Comparison of ENCODE assay signal across 20 cellular contexts in the genomic region with DNA sequence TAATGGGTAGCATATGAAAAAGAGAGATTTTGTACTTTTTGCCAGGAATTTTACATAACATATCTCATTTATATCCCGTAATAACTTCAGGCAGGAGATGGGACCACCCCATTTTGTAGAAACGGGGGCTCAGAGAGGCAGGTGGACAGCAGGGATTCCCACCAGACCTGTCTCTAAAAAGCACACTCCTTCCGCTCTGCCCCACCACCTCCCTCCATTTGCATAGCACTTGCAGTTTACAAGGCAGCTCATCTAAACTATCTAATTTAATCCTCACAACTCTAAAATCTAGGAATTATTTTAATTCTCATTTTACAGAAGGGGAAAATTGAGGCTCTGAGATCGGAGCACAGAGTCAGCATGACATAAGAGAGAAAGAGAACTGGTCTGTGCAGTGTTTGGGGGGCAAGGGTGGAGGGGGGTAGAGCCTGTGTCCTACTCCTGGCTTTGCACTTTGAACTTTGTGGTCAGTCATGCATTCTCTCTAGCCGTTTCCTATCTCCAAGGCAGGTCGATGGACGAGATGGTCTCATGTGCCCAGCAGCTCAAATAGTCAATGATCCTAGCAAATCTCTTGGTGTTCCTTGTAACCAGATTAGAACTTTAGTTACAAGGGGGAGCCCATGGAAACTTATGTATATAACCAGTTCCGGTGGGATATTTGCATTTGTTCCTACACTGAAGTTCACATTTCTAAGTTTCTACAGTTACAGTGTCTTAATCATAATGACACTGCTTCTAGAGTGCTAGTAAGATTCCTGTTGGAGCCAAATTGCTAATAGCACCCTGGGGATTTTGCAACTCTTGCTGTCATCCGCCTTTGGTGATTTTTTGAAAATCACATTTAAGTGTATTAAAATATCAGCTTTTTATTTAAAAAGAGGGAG. TPM values are rescaled to one million over a fixed set of nuclear protein-coding genes. Genes with fewer than 3 reads are reported as not detected.
A peak's percentile ranks its signal among the peaks of the same experiment; 100 is the strongest.
DNase-seq lines count a peak whose midpoint lies in the region; ATAC-seq and TF ChIP-seq lines count a peak whose summit lies in the region.
"Had no signal": no experiment of that assay in that cellular context is flagged by ENCODE, and none has a peak within 500 bp of the region (broad histone marks: within the 10 kb centered on the region; RNA-seq: fewer than 3 reads in every experiment).

No MANE protein-coding gene starts in this region.

- DNase-seq in naive B cell (no peak), breast epithelium (ENCODE audit: low spot score in 2 of 2) (no peak), H7 (no peak), SHP77 (lab: John Stamatoyannopoulos, UW) (no peak)
- DNase-seq: activated CD4-positive, alpha-beta T cell treated with anti-CD3 and anti-CD28 coated beads for 36 hours; CD4-positive, alpha-beta T cell; effector memory CD8-positive, alpha-beta T cell; foreskin fibroblast; lower lobe of right lung; stimulated activated CD4-positive, alpha-beta T cell treated with anti-CD3 and anti-CD28 coated beads, Interleukin-4, amount 100 ng/mL, for 1 hour; trophoblast cell had no signal

- peaks cover 0 to 7% of the 10 kb centered on the region in 2 donors for H3K36me3 Mint-ChIP-seq in naive B cell
- H3K36me3 Mint-ChIP-seq: natural killer cell treated with Interleukin-12 subunit alpha and Interleukin-12 subunit beta and Interleukin-15 and Interleukin-18, amount 100 ng/mL, for 72 hours had no signal

- TF ChIP-seq POLR2A in breast epithelium (IDR thresholded peaks at IDR 0.05): no peak

- H3K36me3 ChIP-seq in breast epithelium (no peaks in the 10 kb centered on the region), H7 (replicated peaks; ENCODE audit: control insufficient read depth, insufficient read depth, low read length) (no peaks in the 10 kb centered on the region)
- H3K36me3 ChIP-seq: cardiac muscle cell, lower lobe of right lung had no signal

- no peak overlapping the region for H3K27ac ChIP-seq in breast epithelium
- H3K27ac ChIP-seq: cardiac muscle cell, lower lobe of right lung had no signal

- H3K9me3 Mint-ChIP-seq in naive B cell: peaks cover 0 to 8% (median 0%) of the 10 kb centered on the region in 7 donors
- H3K9me3 Mint-ChIP-seq: CD4-positive, alpha-beta T cell; effector memory CD8-positive, alpha-beta T cell; natural killer cell treated with Interleukin-12 subunit alpha and Interleukin-12 subunit beta and Interleukin-15 and Interleukin-18, amount 100 ng/mL, for 72 hours; T-helper 1 cell treated with Interleukin-12 subunit alpha and Interleukin-12 subunit beta and Interleukin-4 antibody, amounts not matched to agents 30 μg/mL and 1 μg/mL, for 36 hours had no signal

- intact Hi-C loops in breast epithelium (cut with DNase I; ENCODE audit: low total_unique reads): no loop called here

- H3K4me1 ChIP-seq in breast epithelium: no peaks in the 10 kb centered on the region
- H3K4me1 ChIP-seq: lower lobe of right lung had no signal

- H3K4me3 Mint-ChIP-seq in naive B cell: peak overlapping the region in 6 of 8 donors; percentile 5 to 71 (median 50)
- H3K4me3 Mint-ChIP-seq: activated CD4-positive, alpha-beta T cell treated with anti-CD3 and anti-CD28 coated beads for 36 hours; activated naive CD8-positive, alpha-beta T cell; CD4-positive, alpha-beta T cell; effector memory CD8-positive, alpha-beta T cell; natural killer cell treated with Interleukin-12 subunit alpha and Interleukin-12 subunit beta and Interleukin-15 and Interleukin-18, amount 100 ng/mL, for 72 hours; T-helper 1 cell treated with Interleukin-12 subunit alpha and Interleukin-12 subunit beta and Interleukin-4 antibody, amounts not matched to agents 30 μg/mL and 1 μg/mL, for 36 hours had no signal

- H3K4me3 ChIP-seq in breast epithelium (no peak overlapping the region), H7 (ENCODE audit: insufficient read depth, low read depth, low read length) (no peak overlapping the region)
- H3K4me3 ChIP-seq: cardiac muscle cell, lower lobe of right lung had no signal

- H3K9me3 ChIP-seq in breast epithelium: no peaks in the 10 kb centered on the region
- H3K9me3 ChIP-seq: lower lobe of right lung had no signal

- peaks cover 46 to 61% (median 51%) of the 10 kb centered on the region in 3 donors for H3K27me3 Mint-ChIP-seq in naive B cell
- H3K27me3 Mint-ChIP-seq: activated CD4-positive, alpha-beta T cell treated with anti-CD3 and anti-CD28 coated beads for 36 hours; activated naive CD8-positive, alpha-beta T cell; CD4-positive, alpha-beta T cell; effector memory CD8-positive, alpha-beta T cell; natural killer cell treated with Interleukin-12 subunit alpha and Interleukin-12 subunit beta and Interleukin-15 and Interleukin-18, amount 100 ng/mL, for 72 hours had no signal

- H3K27me3 ChIP-seq in breast epithelium: peaks cover 0 to 6% of the 10 kb centered on the region in 2 donors
- H3K27me3 ChIP-seq in H7 (ENCODE audit: control insufficient read depth, insufficient read depth, low read length): no peaks in the 10 kb centered on the region
- H3K27me3 ChIP-seq: cardiac muscle cell had no signal

- H3K27ac Mint-ChIP-seq in naive B cell: peak overlapping the region in 3 of 6 donors; percentile 32 to 95 (median 86)
- H3K27ac Mint-ChIP-seq: activated CD4-positive, alpha-beta T cell treated with anti-CD3 and anti-CD28 coated beads for 36 hours; activated naive CD8-positive, alpha-beta T cell; CD4-positive, alpha-beta T cell; effector memory CD8-positive, alpha-beta T cell; natural killer cell treated with Interleukin-12 subunit alpha and Interleukin-12 subunit beta and Interleukin-15 and Interleukin-18, amount 100 ng/mL, for 72 hours; T-helper 1 cell treated with Interleukin-12 subunit alpha and Interleukin-12 subunit beta and Interleukin-4 antibody, amounts not matched to agents 30 μg/mL and 1 μg/mL, for 36 hours had no signal

- no peak for TF ChIP-seq CTCF in breast epithelium (IDR thresholded peaks at IDR 0.05)

- ATAC-seq in GM18511 (IDR thresholded peaks at IDR 0.05; ENCODE audit: unreplicated experiment) (peak; percentile 34), GM21367 (IDR thresholded peaks at IDR 0.05; ENCODE audit: unreplicated experiment) (peak; percentile 35), HG03378 (IDR thresholded peaks at IDR 0.05; ENCODE audit: unreplicated experiment) (peak; percentile 27), naive B cell (ENCODE audit: low read depth in 2 of 2) (no peak), HG03342 (IDR thresholded peaks at IDR 0.05; ENCODE audit: unreplicated experiment) (no peak)
- ATAC-seq: activated CD4-positive, alpha-beta T cell treated with anti-CD3 and anti-CD28 coated beads for 36 hours; effector memory CD8-positive, alpha-beta T cell; lower lobe of right lung; natural killer cell treated with Interleukin-12 subunit alpha and Interleukin-12 subunit beta and Interleukin-15 and Interleukin-18, amount 100 ng/mL, for 72 hours; Panc1 had no signal

- peaks cover 51 to 65% (median 56%) of the 10 kb centered on the region in 3 donors for H3K4me1 Mint-ChIP-seq in naive B cell

RNA-seq across cellular contexts. Expression of gene CRYGS, which starts 18.6 kb away (rescaled TPM):
- polyA plus RNA-seq in naive B cell (ENCODE audit: low read depth in 6 of 6): not detected
- 1 to 10 TPM; 3.8 to 5.9 (median 4.2) TPM for total RNA-seq in breast epithelium
- total RNA-seq in H7 (2014; rRNA removed; shearing (Covaris generic)): 0.81 and 1.8 TPM in 2 replicates

RNA-seq across cellular contexts. Expression of gene TBCCD1, which starts 41.5 kb away (rescaled TPM):
- 10 to 100 TPM; 12.0 to 32.7 (median 19.7) TPM for polyA plus RNA-seq in naive B cell (ENCODE audit: low read depth in 6 of 6)
- total RNA-seq in breast epithelium: 10 to 100 TPM; 15.0 to 19.6 (median 17.4) TPM
- total RNA-seq in H7 (2014; rRNA removed; shearing (Covaris generic)): 15.2 and 19.6 TPM in 2 replicates

RNA-seq across cellular contexts. Expression of gene DNAJB11, which starts 44.9 kb away (rescaled TPM):
- polyA plus RNA-seq in naive B cell (ENCODE audit: low read depth in 6 of 6): 10 to 100 TPM; 31.3 to 41.1 (median 37.7) TPM
- 10 to 100 TPM; 40.0 to 41.6 (median 41.6) TPM for total RNA-seq in breast epithelium
- total RNA-seq in H7 (2014; rRNA removed; shearing (Covaris generic)): 54.7 and 55.1 TPM in 2 replicates

Comparison
In these comparisons a context has a peak if more than half of its experiments do, and no peak if none do; other contexts are left out.
1. ATAC-seq: peak in GM18511 (single experiment), GM21367 (single experiment) and HG03378 (single experiment); none in naive B cell (0 of 2) and HG03342 (single experiment).